2 cellular contexts compared by ENCODE assay signal in genomic region chr1:65493792-65494191, GRCh38.
A peak's percentile ranks its signal among the peaks of the same experiment; 100 is the strongest.
TF ChIP-seq lines count a peak whose summit lies in the region.

No MANE protein-coding gene starts in this region.

TF ChIP-seq in liver, 16 proteins besides CTCF, POLR2A, EP300 and RAD21 (continued from another document):
- TF ChIP-seq MAX (IDR thresholded peaks at IDR 0.05) (peak; percentile 25), GABPA (IDR thresholded peaks at IDR 0.05 in 1 of 2, conservative IDR thresholded peaks at IDR 0.05 in 1 of 2) (no peak), FOXA1 (IDR thresholded peaks at IDR 0.05) (peak; percentile 82), HNF4G (IDR thresholded peaks at IDR 0.05) (no peak), RXRA (IDR thresholded peaks at IDR 0.05) (peak; percentile 47 to 79), TAF1 (conservative IDR thresholded peaks at IDR 0.05) (no peak), EGR1 (IDR thresholded peaks at IDR 0.05; ENCODE audit: low read depth in 2 of 2) (no peak), REST (IDR thresholded peaks at IDR 0.05) (no peak), FOXA2 (IDR thresholded peaks at IDR 0.05) (peak; percentile 95)

TF ChIP-seq in HepG2, 621 proteins besides CTCF, POLR2A, EP300 and RAD21 (continued from another document):
- TF ChIP-seq MTA1 (CRISPR knock-in tag; IDR thresholded peaks at IDR 0.05; ENCODE audit: borderline replicate concordance) (no peak), MNT (IDR thresholded peaks at IDR 0.05) (no peak), SPEN (CRISPR knock-in tag; IDR thresholded peaks at IDR 0.05; ENCODE audit: low read depth) (no peak), DRAP1 (CRISPR knock-in tag; IDR thresholded peaks at IDR 0.05) (no peak), ZNF629 (CRISPR knock-in tag; conservative IDR thresholded peaks at IDR 0.05) (no peak), KLF6 (CRISPR knock-in tag; IDR thresholded peaks at IDR 0.05) (no peak)
